29 cellular contexts compared by ENCODE assay signal in genomic region chr7:110075450-110075849, GRCh38.
DNase-seq lines count a peak whose midpoint lies in the region; ATAC-seq and TF ChIP-seq lines count a peak whose summit lies in the region.
"Had no signal": no experiment of that assay in that cellular context is flagged by ENCODE, and none has a peak within 500 bp of the region (broad histone marks: within the 10 kb centered on the region; RNA-seq: fewer than 3 reads in every experiment).

No MANE protein-coding gene starts in this region.

- intact Hi-C loops in PC-3 (cut with micrococcal nuclease), result no loop called here
- intact Hi-C loops in PC-9 (cut with micrococcal nuclease; ENCODE audit: unreplicated experiment), result no loop called here

- H3K36me3 ChIP-seq in PC-3 (ENCODE audit: low read depth, low read length) (no peaks in the 10 kb centered on the region), PC-9 (ENCODE audit: low read depth) (no peaks in the 10 kb centered on the region)
- H3K36me3 ChIP-seq: BE2C; BLaER1; BLaER1 treated with 17β-estradiol and CSF1 and Interleukin-3, amounts not matched to agents 10 nM and 100 nM had no signal

- H3K4me3 ChIP-seq in PC-3 (ENCODE audit: low read length) (no peak overlapping the region), PC-9 (no peak overlapping the region)
- H3K4me3 ChIP-seq: A549; BLaER1; BLaER1 treated with 17β-estradiol and CSF1 and Interleukin-3, amounts not matched to agents 10 nM and 100 nM had no signal

- H3K79me2 ChIP-seq in PC-3 (ENCODE audit: low read length), result no peaks in the 10 kb centered on the region
- no peaks in the 10 kb centered on the region for H3K79me2 ChIP-seq in PC-9 (ENCODE audit: low read depth)

- POLR2A ChIA-PET in PC-3 (lab: Charles Lee; ENCODE audit: unreplicated experiment), result no interaction called here
- POLR2A ChIA-PET in PC-9 (lab: Charles Lee; ENCODE audit: unreplicated experiment), result no interaction called here

- no peaks in the 10 kb centered on the region for H3K9me3 ChIP-seq in PC-3 (ENCODE audit: low read length)
- no peaks in the 10 kb centered on the region for H3K9me3 ChIP-seq in PC-9 (ENCODE audit: insufficient read depth, low read depth)
- H3K9me3 ChIP-seq: A549; BE2C; BLaER1; BLaER1 treated with 17β-estradiol and CSF1 and Interleukin-3, amounts not matched to agents 10 nM and 100 nM; Caco-2 had no signal

- CTCF ChIA-PET in PC-3 (lab: Charles Lee) (no interaction called here), PC-9 (lab: Charles Lee) (no interaction called here)

- no TSS peak for BruUV-seq in PC-3 (replicated peaks; lab: Mats Ljungman, UMichigan)
- no TSS peak for BruUV-seq in PC-9 (replicated peaks; lab: Mats Ljungman, UMichigan)

- H2AFZ ChIP-seq in PC-3 (ENCODE audit: low read length) (no peak overlapping the region), PC-9 (0 out of 2 replicates have a peak overlapping the region, but pooled peaks have one; percentile 7)

- ATAC-seq in PC-3, result peak; percentile 99
- ATAC-seq: A549; CD8-positive, alpha-beta T cell had no signal

- no peak overlapping the region for H3K9ac ChIP-seq in PC-3 (ENCODE audit: low read length)
- H3K9ac ChIP-seq: BLaER1; BLaER1 treated with 17β-estradiol and CSF1 and Interleukin-3, amounts not matched to agents 10 nM and 100 nM had no signal

- no peaks in the 10 kb centered on the region; the same call in 1 of the 2 replicates for H3K4me1 ChIP-seq in PC-3 (ENCODE audit: insufficient read depth, low read length)
- no peaks in the 10 kb centered on the region for H3K4me1 ChIP-seq in PC-9 (replicated peaks; ENCODE audit: insufficient read depth)
- H3K4me1 ChIP-seq: A549; BE2C; BLaER1; BLaER1 treated with 17β-estradiol and CSF1 and Interleukin-3, amounts not matched to agents 10 nM and 100 nM; Caco-2 had no signal

- DNase-seq in PC-3, result peak; percentile 16
- DNase-seq in PC-9, result no peak
- no peak for DNase-seq in NCI-H2227 treated with DMSO at 0.1 percent for 48 hours (lab: John Stamatoyannopoulos, UW)
- DNase-seq in D341Med (ENCODE audit: low spot score), result no peak
- DNase-seq: 8988T; ACHN; AML-193; BE2C; C1 segment of cervical spinal cord; Caco-2; Calu3; CD4-positive, alpha-beta memory T cell; CD4-positive, alpha-beta T cell; CD4-positive, CD25-positive, alpha-beta regulatory T cell; CD8-positive, alpha-beta memory T cell; CD8-positive, alpha-beta T cell; COR-L47; DMS 273 treated with DMSO at 0.1 percent for 48 hours; DMS153; DMS53; DMS79; DMS79 treated with DMSO at 0.1 percent for 48 hours; DND-41; EL had no signal

- H3K9me2 ChIP-seq in PC-3 (replicated peaks; ENCODE audit: low read length) (no peaks in the 10 kb centered on the region), PC-9 (ENCODE audit: insufficient read depth) (no peaks in the 10 kb centered on the region)

- TF ChIP-seq CTCF in PC-3 (conservative IDR thresholded peaks at IDR 0.05; ENCODE audit: low read depth, low read length), result no peak
- TF ChIP-seq CTCF in PC-9 (conservative IDR thresholded peaks at IDR 0.05), result no peak

- H4K20me1 ChIP-seq in PC-3 (ENCODE audit: low read length) (no peaks in the 10 kb centered on the region), PC-9 (ENCODE audit: insufficient read depth) (no peaks in the 10 kb centered on the region)
- H4K20me1 ChIP-seq: BLaER1; BLaER1 treated with 17β-estradiol and CSF1 and Interleukin-3, amounts not matched to agents 10 nM and 100 nM had no signal

- H3K27me3 ChIP-seq in PC-3 (ENCODE audit: low read length) (no peaks in the 10 kb centered on the region), PC-9 (ENCODE audit: insufficient read depth, low read depth) (no peaks in the 10 kb centered on the region)
- H3K27me3 ChIP-seq: BE2C; BLaER1; BLaER1 treated with 17β-estradiol and CSF1 and Interleukin-3, amounts not matched to agents 10 nM and 100 nM had no signal

- H3K27ac ChIP-seq in PC-3 (ENCODE audit: low read length), result no peak overlapping the region
- no peak overlapping the region for H3K27ac ChIP-seq in PC-9
- H3K27ac ChIP-seq: 22Rv1; A549; BLaER1; BLaER1 treated with 17β-estradiol and CSF1 and Interleukin-3, amounts not matched to agents 10 nM and 100 nM; C4-2B had no signal

- H3F3A ChIP-seq in PC-3 (ENCODE audit: low read length, unreplicated experiment) (no peaks in the 10 kb centered on the region), PC-9 (ENCODE audit: insufficient read depth, low read depth) (no peaks in the 10 kb centered on the region)

- no peak overlapping the region for H3K4me2 ChIP-seq in PC-3 (ENCODE audit: low read length)
- H3K4me2 ChIP-seq in PC-9, result no peak overlapping the region
- H3K4me2 ChIP-seq: A549; BLaER1; BLaER1 treated with 17β-estradiol and CSF1 and Interleukin-3, amounts not matched to agents 10 nM and 100 nM had no signal
